In the genomic region with DNA sequence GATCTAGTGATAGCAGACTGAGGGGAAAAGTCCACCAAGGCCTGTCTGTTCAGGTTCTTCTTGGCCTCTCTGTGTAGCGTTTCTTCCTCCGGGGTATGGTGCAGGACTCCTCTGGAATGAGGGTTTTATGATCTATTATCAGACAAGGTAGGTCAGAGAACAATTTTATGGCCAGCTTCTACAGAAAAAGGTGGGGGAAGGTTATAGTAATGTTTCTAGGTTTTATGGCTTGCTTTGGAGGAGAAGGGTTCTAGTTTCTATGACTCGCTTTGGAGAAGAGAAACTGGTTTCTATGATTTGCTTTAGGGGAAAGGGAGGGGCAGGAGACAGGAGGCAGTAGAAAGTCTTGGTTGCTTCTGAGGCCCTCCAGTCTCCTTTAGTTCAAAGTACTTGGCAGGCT, we compare ENCODE assay signal across 20 cellular contexts.
DNase-seq lines count a peak whose midpoint lies in the region; ATAC-seq, FAIRE-seq and TF ChIP-seq lines count a peak whose summit lies in the region.
"Had no signal": no experiment of that assay in that cellular context is flagged by ENCODE, and none has a peak within 500 bp of the region (broad histone marks: within the 10 kb centered on the region; RNA-seq: fewer than 3 reads in every experiment).

No MANE protein-coding gene starts in this region.

- CTCF ChIA-PET in GM12878 (lab: Yijun Ruan, JAX): no interaction called here
- CTCF ChIA-PET in CD8-positive, alpha-beta T cell (lab: Charles Lee): no interaction called here

- ATAC-seq in GM18499 (IDR thresholded peaks at IDR 0.05; ENCODE audit: insufficient read depth, unreplicated experiment) (peak; percentile 81), GM19455 (IDR thresholded peaks at IDR 0.05; ENCODE audit: unreplicated experiment) (peak; percentile 66), HG02884 (IDR thresholded peaks at IDR 0.05; ENCODE audit: unreplicated experiment) (peak; percentile 76), GM12878 (peak; percentile 68), T-helper 17 cell (no peak)
- no peak for ATAC-seq in CD8-positive, alpha-beta T cell
- ATAC-seq: GM23338; stimulated activated effector memory CD8-positive, alpha-beta T cell treated with anti-CD3 and anti-CD28 coated beads, Interleukin-12 subunit alpha, Interleukin-12 subunit beta, amount 100 ng/mL, for 72 hours had no signal

- in situ Hi-C loops in GM12878 (cut with MboI): loop anchor here (10.0 kb wide), 2 partner anchors 507 to 1003 kb away; no protein-coding TSS in a partner anchor

- no peak for TF ChIP-seq RAD21 in GM12878 (IDR thresholded peaks at IDR 0.05; ENCODE audit: insufficient read depth, low read depth, low read length)

- H3K36me3 Mint-ChIP-seq in T-helper 17 cell (ENCODE audit: low read depth): no peaks in the 10 kb centered on the region
- H3K36me3 Mint-ChIP-seq in CD8-positive, alpha-beta T cell: no peaks in the 10 kb centered on the region
- H3K36me3 Mint-ChIP-seq: naive B cell; stimulated activated effector memory CD8-positive, alpha-beta T cell treated with anti-CD3 and anti-CD28 coated beads, Interleukin-12 subunit alpha, Interleukin-12 subunit beta, amount 100 ng/mL, for 72 hours had no signal

- H3K9ac ChIP-seq in GM12878 (ENCODE audit: control insufficient read depth, insufficient read depth, low read length): no peak overlapping the region

- no peak for TF ChIP-seq EP300 in GM12878 (IDR thresholded peaks at IDR 0.05; ENCODE audit: borderline replicate concordance in 1 of 2, control insufficient read depth in 1 of 2, low read depth in 2 of 2, low read length in 2 of 2)

- RAD21 ChIA-PET in GM12878 (lab: Charles Lee; ENCODE audit: unreplicated experiment): no interaction called here

- no peaks in the 10 kb centered on the region for H3K79me2 ChIP-seq in GM12878 (ENCODE audit: control insufficient read depth, insufficient read depth, low read length)

- no TSS peak for BruUV-seq in GM12878 (replicated peaks; lab: Mats Ljungman, UMichigan)

- SMC1A ChIA-PET in GM12878 (lab: Charles Lee; ENCODE audit: uncharacterized antibody, unreplicated experiment): interaction anchor here (1.0 kb wide), 1 partner anchor 13 kb away, joined by 3 read pairs; no protein-coding TSS in a partner anchor

- no peaks in the 10 kb centered on the region for H3K9me3 ChIP-seq in GM12878 (replicated peaks; ENCODE audit: control insufficient read depth, insufficient read depth, low read length)
- no peaks in the 10 kb centered on the region for H3K9me3 ChIP-seq in T-helper 17 cell (ENCODE audit: control insufficient read depth, low read length, poor library complexity, severe bottlenecking)
- H3K9me3 ChIP-seq in CD8-positive, alpha-beta T cell (ENCODE audit: low read length): no peaks in the 10 kb centered on the region
- H3K9me3 ChIP-seq: uterus had no signal

- no peak for TF ChIP-seq CTCF in GM12878 (IDR thresholded peaks at IDR 0.05 in 2 of 3, conservative IDR thresholded peaks at IDR 0.05 in 1 of 3; ENCODE audit: control insufficient read depth in 2 of 3, extremely low read depth in 1 of 3, insufficient read depth in 1 of 3, low read depth in 3 of 3, low read length in 3 of 3)
- no peak for TF ChIP-seq CTCF in CD8-positive, alpha-beta T cell (IDR thresholded peaks at IDR 0.05)

- H3K36me3 ChIP-seq in GM12878 (ENCODE audit: control insufficient read depth in 2 of 2, insufficient read depth in 2 of 2, low read length in 1 of 2): no peaks in the 10 kb centered on the region
- no peaks in the 10 kb centered on the region for H3K36me3 ChIP-seq in CD8-positive, alpha-beta T cell (ENCODE audit: insufficient read depth, low read length)
- H3K36me3 ChIP-seq: brain microvascular endothelial cell, uterus had no signal

- H3K4me3 ChIP-seq in GM12878: no peak overlapping the region
- no peak overlapping the region for H3K4me3 ChIP-seq in CD8-positive, alpha-beta T cell (ENCODE audit: low read depth, low read length)
- H3K4me3 ChIP-seq: GM23338, uterus had no signal

- POLR2A ChIA-PET in GM12878 (lab: Charles Lee): no interaction called here
- POLR2A ChIA-PET in CD8-positive, alpha-beta T cell (lab: Charles Lee): no interaction called here

- WGBS in GM12878 (ENCODE audit: insufficient coverage, insufficient replicate concordance, low lambda C conversion rate, missing lambda C conversion rate): 53% methylated on average over 3 of the region's 3 CpGs

- H3K4me3 Mint-ChIP-seq in T-helper 17 cell: no peak overlapping the region
- H3K4me3 Mint-ChIP-seq in CD8-positive, alpha-beta T cell: no peak overlapping the region
- H3K4me3 Mint-ChIP-seq: GM23338; naive B cell; stimulated activated effector memory CD8-positive, alpha-beta T cell treated with anti-CD3 and anti-CD28 coated beads, Interleukin-12 subunit alpha, Interleukin-12 subunit beta, amount 100 ng/mL, for 72 hours had no signal

- intact Hi-C loops in GM12878 (cut with micrococcal nuclease; ENCODE audit: unreplicated experiment): no loop called here
- intact Hi-C loops in CD8-positive, alpha-beta T cell (cut with DNase I, micrococcal nuclease): loop anchor here in 1 of 2 experiments (10.0 kb wide), 1 partner anchor 1433 kb away; no protein-coding TSS in a partner anchor

- no peak overlapping the region for H3K27ac ChIP-seq in GM12878 (ENCODE audit: control insufficient read depth, insufficient read depth)
- H3K27ac ChIP-seq in CD8-positive, alpha-beta T cell (ENCODE audit: low read depth, low read length): no peak overlapping the region
- H3K27ac ChIP-seq: brain microvascular endothelial cell, uterus had no signal

- H3K4me1 Mint-ChIP-seq in T-helper 17 cell: no peaks in the 10 kb centered on the region
- no peaks in the 10 kb centered on the region for H3K4me1 Mint-ChIP-seq in CD8-positive, alpha-beta T cell (ENCODE audit: low read depth)
- H3K4me1 Mint-ChIP-seq: naive B cell; stimulated activated effector memory CD8-positive, alpha-beta T cell treated with anti-CD3 and anti-CD28 coated beads, Interleukin-12 subunit alpha, Interleukin-12 subunit beta, amount 100 ng/mL, for 72 hours had no signal

- DNase-seq in GM12878 (ENCODE audit: low read depth, low spot score): no peak
- DNase-seq in NCI-H2081 treated with DMSO at 0.1 percent for 48 hours (lab: John Stamatoyannopoulos, UW): no peak
- DNase-seq in T-helper 17 cell: no peak
- no peak for DNase-seq in hypothalamus (lab: John Stamatoyannopoulos, UW)
- DNase-seq in CD8-positive, alpha-beta T cell: no peak
- DNase-seq: activated CD4-positive, alpha-beta T cell treated with anti-CD3 and anti-CD28 coated beads, Interleukin-2, amount 50 U/mL, for 48 hours; activated effector memory CD4-positive, alpha-beta T cell treated with anti-CD3 and anti-CD28 coated beads, Interleukin-2, amount 50 U/mL, for 16 hours; brain microvascular endothelial cell; DMS153; KBM-7; naive B cell; NCI-H1694; NCI-H69; T-helper 2 cell; uterus had no signal

- no peak for TF ChIP-seq POLR2A in GM12878 (IDR thresholded peaks at IDR 0.05; ENCODE audit: low read depth, low read length)

- H3K4me2 ChIP-seq in GM12878 (ENCODE audit: control insufficient read depth, insufficient read depth): no peak overlapping the region
- H3K4me2 ChIP-seq: GM23338 had no signal

- no peak overlapping the region for H2AFZ ChIP-seq in GM12878 (ENCODE audit: control insufficient read depth, low read depth, low read length)
- H2AFZ ChIP-seq: GM23338 had no signal

- H3K9me3 Mint-ChIP-seq in CD8-positive, alpha-beta T cell: no peaks in the 10 kb centered on the region
- H3K9me3 Mint-ChIP-seq: naive B cell; stimulated activated effector memory CD8-positive, alpha-beta T cell treated with anti-CD3 and anti-CD28 coated beads, Interleukin-12 subunit alpha, Interleukin-12 subunit beta, amount 100 ng/mL, for 72 hours had no signal

- H3K27me3 Mint-ChIP-seq in T-helper 17 cell: peaks cover 25% of the 10 kb centered on the region
- peaks cover 5% of the 10 kb centered on the region for H3K27me3 Mint-ChIP-seq in CD8-positive, alpha-beta T cell (ENCODE audit: low read depth)
- H3K27me3 Mint-ChIP-seq: naive B cell had no signal

- H3K4me1 ChIP-seq in GM12878 (ENCODE audit: control insufficient read depth, insufficient read depth, low read length): no peaks in the 10 kb centered on the region
- H3K4me1 ChIP-seq in CD8-positive, alpha-beta T cell (ENCODE audit: insufficient read depth, low read length): no peaks in the 10 kb centered on the region
- H3K4me1 ChIP-seq: uterus had no signal

- H3K27me3 ChIP-seq in GM12878 (replicated peaks in 1 of 2; ENCODE audit: control insufficient read depth in 2 of 2, insufficient read depth in 2 of 2, low read length in 1 of 2): no peaks in the 10 kb centered on the region
- no peaks in the 10 kb centered on the region for H3K27me3 ChIP-seq in CD8-positive, alpha-beta T cell (ENCODE audit: insufficient read depth, low read length)
- H3K27me3 ChIP-seq: brain microvascular endothelial cell, uterus had no signal

- no peak overlapping the region for H3K27ac Mint-ChIP-seq in T-helper 17 cell
- H3K27ac Mint-ChIP-seq in CD8-positive, alpha-beta T cell: no peak overlapping the region
- H3K27ac Mint-ChIP-seq: GM23338; naive B cell; stimulated activated effector memory CD8-positive, alpha-beta T cell treated with anti-CD3 and anti-CD28 coated beads, Interleukin-12 subunit alpha, Interleukin-12 subunit beta, amount 100 ng/mL, for 72 hours had no signal

- FAIRE-seq in GM12878 (lab: Jason Lieb, UNC): no peak

- H4K20me1 ChIP-seq in GM12878 (ENCODE audit: control insufficient read depth, insufficient read depth): no peaks in the 10 kb centered on the region

TF ChIP-seq in GM12878, 131 proteins besides CTCF, POLR2A, EP300 and RAD21 (continues in another document):
- TF ChIP-seq CREM (IDR thresholded peaks at IDR 0.05; ENCODE audit: low read depth) (no peak), PAX8 (IDR thresholded peaks at IDR 0.05) (no peak), POU2F2 (IDR thresholded peaks at IDR 0.05; ENCODE audit: borderline replicate concordance, low read depth, low read length) (no peak), E2F4 (IDR thresholded peaks at IDR 0.05; ENCODE audit: low read depth, low read length) (no peak)

Comparison
In these comparisons a context has a peak if more than half of its experiments do, and no peak if none do; other contexts are left out.
1. ATAC-seq: peak in GM18499 (single experiment), GM19455 (single experiment), HG02884 (single experiment) and GM12878 (single experiment); none in T-helper 17 cell (single experiment) and CD8-positive, alpha-beta T cell (single experiment).